ENCODE assay signal across 12 cellular contexts in genomic region chr17:73064084-73064938, GRCh38. TPM values are rescaled to one million over a fixed set of nuclear protein-coding genes. Genes with fewer than 3 reads are reported as not detected.
A peak's percentile ranks its signal among the peaks of the same experiment; 100 is the strongest.
DNase-seq lines count a peak whose midpoint lies in the region; ATAC-seq, FAIRE-seq and TF ChIP-seq lines count a peak whose summit lies in the region.
"Had no signal": no experiment of that assay in that cellular context is flagged by ENCODE, and none has a peak within 500 bp of the region (broad histone marks: within the 10 kb centered on the region; RNA-seq: fewer than 3 reads in every experiment).

No MANE protein-coding gene starts in this region.

- H3K9me3 ChIP-seq in DND-41 (ENCODE audit: insufficient read depth, low read length, severe bottlenecking), result no peaks in the 10 kb centered on the region
- no peaks in the 10 kb centered on the region for H3K9me3 ChIP-seq in trophoblast cell (ENCODE audit: insufficient read depth, low read depth, low read length)
- H3K9me3 ChIP-seq: lower lobe of right lung had no signal

- no peak for FAIRE-seq in GM12891 (lab: Jason Lieb, UNC)
- FAIRE-seq: small intestine had no signal

- H3K36me3 ChIP-seq in DND-41 (ENCODE audit: insufficient read depth, low read length) (no peaks in the 10 kb centered on the region), trophoblast cell (ENCODE audit: control insufficient read depth in 1 of 2, insufficient read depth in 2 of 2, low read length in 2 of 2) (peaks cover 0 to 2% of the 10 kb centered on the region in 2 experiments)
- H3K36me3 ChIP-seq: lower lobe of right lung had no signal

- DNase-seq in DND-41, result peak; percentile 58
- DNase-seq in NCI-H446 (lab: John Stamatoyannopoulos, UW), result peak; percentile 40 to 66
- peak; percentile 12 for DNase-seq in choroid plexus epithelial cell (ENCODE audit: low read depth)
- no peak for DNase-seq in trophoblast cell
- no peak for DNase-seq in T-helper 1 cell
- no peak for DNase-seq in GM12891 (ENCODE audit: insufficient read length, low spot score)
- DNase-seq in NCI-H774 (lab: John Stamatoyannopoulos, UW), result no peak
- DNase-seq: activated B cell treated with CpG ODN at 0.5 μM for 24 hours, DMS153, lower lobe of right lung, small intestine had no signal

- no peaks in the 10 kb centered on the region for H4K20me1 ChIP-seq in DND-41 (ENCODE audit: insufficient read depth, low read length)

- no peak overlapping the region for H4K12ac ChIP-seq in trophoblast cell (ENCODE audit: low read depth, low read length)

- H2BK5ac ChIP-seq in trophoblast cell (ENCODE audit: low read depth, low read length, poor library complexity), result peak overlapping the region; percentile 42

- peak overlapping the region; percentile 8 for H4K8ac ChIP-seq in trophoblast cell (ENCODE audit: low read depth, low read length)

- H3K4me3 ChIP-seq in DND-41 (ENCODE audit: low read depth in 1 of 2, low read length in 2 of 2), result no peak overlapping the region
- H3K4me3 ChIP-seq in choroid plexus epithelial cell (ENCODE audit: low read depth, low read length), result no peak overlapping the region
- H3K4me3 ChIP-seq in trophoblast cell (ENCODE audit: low read depth, low read length), result no peak overlapping the region
- H3K4me3 ChIP-seq: lower lobe of right lung had no signal

- peak overlapping the region; percentile 27 for H2AK5ac ChIP-seq in trophoblast cell (ENCODE audit: low read length)

- peak overlapping the region; percentile 65 for H2BK120ac ChIP-seq in trophoblast cell (ENCODE audit: insufficient read depth, low read length, poor library complexity)

- H3K18ac ChIP-seq in trophoblast cell (ENCODE audit: low read length), result no peak overlapping the region

- no peak overlapping the region for H3K27ac ChIP-seq in DND-41 (ENCODE audit: low read length)
- H3K27ac ChIP-seq in trophoblast cell (ENCODE audit: low read depth, low read length), result peak overlapping the region; percentile 0
- H3K27ac ChIP-seq: lower lobe of right lung had no signal

- no peak overlapping the region for H3K23ac ChIP-seq in trophoblast cell (ENCODE audit: low read length)

- H3K79me2 ChIP-seq in DND-41 (ENCODE audit: insufficient read depth, low read length) (no peaks in the 10 kb centered on the region), trophoblast cell (ENCODE audit: control insufficient read depth, insufficient read depth, low read length, poor library complexity) (peaks cover 3% of the 10 kb centered on the region)

- no peak overlapping the region for H2AFZ ChIP-seq in DND-41 (ENCODE audit: low read depth, low read length)
- no peak overlapping the region for H2AFZ ChIP-seq in trophoblast cell (ENCODE audit: insufficient read depth, low read length, poor library complexity)

- H3K4me2 ChIP-seq in DND-41 (ENCODE audit: insufficient read depth, low read length) (no peak overlapping the region), trophoblast cell (ENCODE audit: low read length) (no peak overlapping the region)

- ATAC-seq in DND-41 (ENCODE audit: insufficient read depth, low read depth) (peak; percentile 79), HG03280 (IDR thresholded peaks at IDR 0.05; ENCODE audit: unreplicated experiment) (no peak)
- ATAC-seq: lower lobe of right lung had no signal

- peak overlapping the region; percentile 61 for H3K14ac ChIP-seq in trophoblast cell (ENCODE audit: low read length)

- no peak overlapping the region for H3K9ac ChIP-seq in DND-41 (ENCODE audit: low read depth, low read length)
- H3K9ac ChIP-seq in trophoblast cell (ENCODE audit: low read length), result no peak overlapping the region

- no peak for TF ChIP-seq CTCF in DND-41 (IDR thresholded peaks at IDR 0.05; ENCODE audit: borderline replicate concordance, extremely low read depth, low read length, poor library complexity, severe bottlenecking)
- TF ChIP-seq CTCF in choroid plexus epithelial cell (conservative IDR thresholded peaks at IDR 0.05; ENCODE audit: low read depth, low read length), result no peak

- H4K91ac ChIP-seq in trophoblast cell (ENCODE audit: low read depth, low read length), result peak overlapping the region; percentile 67

- peaks cover 30% of the 10 kb centered on the region for H3K79me1 ChIP-seq in trophoblast cell (ENCODE audit: low read length)

- H3K4me1 ChIP-seq in DND-41 (ENCODE audit: insufficient read depth, low read length), result peaks cover 10% of the 10 kb centered on the region; the same call in 1 of the 2 replicates
- peaks cover 26 to 32% of the 10 kb centered on the region in 2 experiments for H3K4me1 ChIP-seq in trophoblast cell (ENCODE audit: control insufficient read depth in 1 of 2, insufficient read depth in 2 of 2, low read length in 2 of 2)
- H3K4me1 ChIP-seq: lower lobe of right lung had no signal

- peak overlapping the region; percentile 85 for H2BK12ac ChIP-seq in trophoblast cell (ENCODE audit: low read length)

- no peak for TF ChIP-seq POLR2A in GM12891 (IDR thresholded peaks at IDR 0.05; ENCODE audit: low read depth, low read length)

- WGBS in trophoblast cell (ENCODE audit: extremely low coverage, insufficient coverage, insufficient read length), result no CpG with 5 or more reads among the region's 6 CpGs

- H3K27me3 ChIP-seq in DND-41 (ENCODE audit: insufficient read depth, low read length, poor library complexity) (no peaks in the 10 kb centered on the region), trophoblast cell (ENCODE audit: insufficient read depth, low read length) (no peaks in the 10 kb centered on the region)

- peak overlapping the region; percentile 39 for H3K4ac ChIP-seq in trophoblast cell (ENCODE audit: low read depth, low read length)

TF ChIP-seq in GM12891, 5 proteins besides CTCF, POLR2A, EP300 and RAD21:
- TF ChIP-seq POU2F2 (IDR thresholded peaks at IDR 0.05; ENCODE audit: low read depth, low read length), result no peak
- TF ChIP-seq SPI1 (IDR thresholded peaks at IDR 0.05; ENCODE audit: low read depth, low read length), result no peak
- TF ChIP-seq PAX5 (IDR thresholded peaks at IDR 0.05; ENCODE audit: insufficient read depth, low read length, severe bottlenecking), result no peak
- no peak for TF ChIP-seq TAF1 (IDR thresholded peaks at IDR 0.05; ENCODE audit: low read depth, low read length)
- TF ChIP-seq POLR2AphosphoS5 (IDR thresholded peaks at IDR 0.05; ENCODE audit: low read depth, low read length), result no peak

RNA-seq across cellular contexts. Expression of gene SLC39A11, which starts 28.2 kb away (rescaled TPM):
- 19.4 and 20.0 TPM in 2 replicates for polyA plus RNA-seq in trophoblast cell (2013)
- 11.0 TPM for polyA plus RNA-seq in GM12891 (2012; ENCODE audit: low read depth, missing spikeins)

Comparison
In these comparisons a context has a peak if more than half of its experiments do, and no peak if none do; other contexts are left out.
1. DNase-seq: peak in DND-41 (single experiment), NCI-H446 (2 of 2) and choroid plexus epithelial cell (single experiment); none in trophoblast cell (0 of 2), T-helper 1 cell (0 of 5), GM12891 (single experiment) and NCI-H774 (single experiment).